1 cellular context compared by ENCODE assay signal in the genomic region with DNA sequence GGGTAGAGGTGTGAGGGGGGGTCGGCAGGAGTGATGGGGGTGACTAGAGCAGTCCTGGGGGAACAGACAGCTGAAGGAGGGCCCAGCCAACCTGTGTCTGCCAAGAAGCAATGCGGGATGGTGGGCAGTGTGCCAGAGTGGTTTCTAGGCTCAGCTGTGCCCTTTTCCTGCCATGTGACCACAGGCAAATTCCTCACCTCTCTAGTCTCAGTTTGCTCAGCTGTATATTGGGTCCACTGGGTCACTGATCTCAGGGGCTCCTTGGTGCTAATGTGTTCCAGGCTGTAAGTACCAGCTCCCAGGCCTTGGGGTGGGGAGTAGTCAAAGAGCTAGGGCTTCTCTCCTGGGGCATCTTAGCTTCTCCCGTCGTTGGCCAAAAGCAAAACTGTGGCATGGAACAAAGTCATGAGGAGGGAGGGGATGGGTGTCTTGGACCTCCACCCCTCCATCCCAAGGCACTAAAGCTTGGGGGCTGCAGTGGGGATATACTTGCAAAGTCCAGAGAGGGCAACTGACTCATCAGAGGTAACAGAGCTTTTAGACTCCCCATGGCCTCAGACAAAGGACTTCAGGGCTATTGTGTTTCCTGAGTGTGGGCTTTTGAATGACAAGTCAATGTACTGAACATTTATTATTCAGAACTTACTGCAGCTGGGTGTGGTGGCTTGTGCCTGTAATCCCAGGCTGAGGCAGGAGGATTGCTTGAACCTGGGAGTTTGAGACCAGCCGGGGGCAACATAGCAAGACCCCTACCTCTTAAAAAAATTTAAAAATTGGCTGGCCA.
TF ChIP-seq lines count a peak whose summit lies in the region.

No MANE protein-coding gene starts in this region.

TF ChIP-seq in HCT116, 20 proteins besides CTCF, POLR2A, EP300 and RAD21 (continued from another document):
- TF ChIP-seq, protein P1, sequence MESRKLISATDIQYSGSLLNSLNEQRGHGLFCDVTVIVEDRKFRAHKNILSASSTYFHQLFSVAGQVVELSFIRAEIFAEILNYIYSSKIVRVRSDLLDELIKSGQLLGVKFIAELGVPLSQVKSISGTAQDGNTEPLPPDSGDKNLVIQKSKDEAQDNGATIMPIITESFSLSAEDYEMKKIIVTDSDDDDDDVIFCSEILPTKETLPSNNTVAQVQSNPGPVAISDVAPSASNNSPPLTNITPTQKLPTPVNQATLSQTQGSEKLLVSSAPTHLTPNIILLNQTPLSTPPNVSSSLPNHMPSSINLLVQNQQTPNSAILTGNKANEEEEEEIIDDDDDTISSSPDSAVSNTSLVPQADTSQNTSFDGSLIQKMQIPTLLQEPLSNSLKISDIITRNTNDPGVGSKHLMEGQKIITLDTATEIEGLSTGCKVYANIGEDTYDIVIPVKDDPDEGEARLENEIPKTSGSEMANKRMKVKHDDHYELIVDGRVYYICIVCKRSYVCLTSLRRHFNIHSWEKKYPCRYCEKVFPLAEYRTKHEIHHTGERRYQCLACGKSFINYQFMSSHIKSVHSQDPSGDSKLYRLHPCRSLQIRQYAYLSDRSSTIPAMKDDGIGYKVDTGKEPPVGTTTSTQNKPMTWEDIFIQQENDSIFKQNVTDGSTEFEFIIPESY (IDR thresholded peaks at IDR 0.05; ENCODE audit: extremely low read depth, insufficient replicate concordance, low read length), result no peak
- TF ChIP-seq POLR2AphosphoS5 (IDR thresholded peaks at IDR 0.05; ENCODE audit: low read depth, low read length) (no peak), CEBPB (IDR thresholded peaks at IDR 0.05; ENCODE audit: low read depth) (no peak), EZH2 (IDR thresholded peaks at IDR 0.05) (no peak), ZNF274 (IDR thresholded peaks at IDR 0.05; ENCODE audit: low read depth, low read length) (no peak), JUND (IDR thresholded peaks at IDR 0.05) (no peak), ZFX (IDR thresholded peaks at IDR 0.05) (no peak), CBX3 (IDR thresholded peaks at IDR 0.05; ENCODE audit: low read depth) (no peak)
- TF ChIP-seq, protein P2, sequence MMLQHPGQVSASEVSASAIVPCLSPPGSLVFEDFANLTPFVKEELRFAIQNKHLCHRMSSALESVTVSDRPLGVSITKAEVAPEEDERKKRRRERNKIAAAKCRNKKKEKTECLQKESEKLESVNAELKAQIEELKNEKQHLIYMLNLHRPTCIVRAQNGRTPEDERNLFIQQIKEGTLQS (IDR thresholded peaks at IDR 0.05), result no peak
- TF ChIP-seq, protein P3, sequence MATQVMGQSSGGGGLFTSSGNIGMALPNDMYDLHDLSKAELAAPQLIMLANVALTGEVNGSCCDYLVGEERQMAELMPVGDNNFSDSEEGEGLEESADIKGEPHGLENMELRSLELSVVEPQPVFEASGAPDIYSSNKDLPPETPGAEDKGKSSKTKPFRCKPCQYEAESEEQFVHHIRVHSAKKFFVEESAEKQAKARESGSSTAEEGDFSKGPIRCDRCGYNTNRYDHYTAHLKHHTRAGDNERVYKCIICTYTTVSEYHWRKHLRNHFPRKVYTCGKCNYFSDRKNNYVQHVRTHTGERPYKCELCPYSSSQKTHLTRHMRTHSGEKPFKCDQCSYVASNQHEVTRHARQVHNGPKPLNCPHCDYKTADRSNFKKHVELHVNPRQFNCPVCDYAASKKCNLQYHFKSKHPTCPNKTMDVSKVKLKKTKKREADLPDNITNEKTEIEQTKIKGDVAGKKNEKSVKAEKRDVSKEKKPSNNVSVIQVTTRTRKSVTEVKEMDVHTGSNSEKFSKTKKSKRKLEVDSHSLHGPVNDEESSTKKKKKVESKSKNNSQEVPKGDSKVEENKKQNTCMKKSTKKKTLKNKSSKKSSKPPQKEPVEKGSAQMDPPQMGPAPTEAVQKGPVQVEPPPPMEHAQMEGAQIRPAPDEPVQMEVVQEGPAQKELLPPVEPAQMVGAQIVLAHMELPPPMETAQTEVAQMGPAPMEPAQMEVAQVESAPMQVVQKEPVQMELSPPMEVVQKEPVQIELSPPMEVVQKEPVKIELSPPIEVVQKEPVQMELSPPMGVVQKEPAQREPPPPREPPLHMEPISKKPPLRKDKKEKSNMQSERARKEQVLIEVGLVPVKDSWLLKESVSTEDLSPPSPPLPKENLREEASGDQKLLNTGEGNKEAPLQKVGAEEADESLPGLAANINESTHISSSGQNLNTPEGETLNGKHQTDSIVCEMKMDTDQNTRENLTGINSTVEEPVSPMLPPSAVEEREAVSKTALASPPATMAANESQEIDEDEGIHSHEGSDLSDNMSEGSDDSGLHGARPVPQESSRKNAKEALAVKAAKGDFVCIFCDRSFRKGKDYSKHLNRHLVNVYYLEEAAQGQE (IDR thresholded peaks at IDR 0.05; ENCODE audit: low read depth), result no peak
- TF ChIP-seq, protein P4, sequence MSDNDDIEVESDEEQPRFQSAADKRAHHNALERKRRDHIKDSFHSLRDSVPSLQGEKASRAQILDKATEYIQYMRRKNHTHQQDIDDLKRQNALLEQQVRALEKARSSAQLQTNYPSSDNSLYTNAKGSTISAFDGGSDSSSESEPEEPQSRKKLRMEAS (IDR thresholded peaks at IDR 0.05), result no peak
